ENCODE assay signal across 8 cellular contexts in the genomic region with DNA sequence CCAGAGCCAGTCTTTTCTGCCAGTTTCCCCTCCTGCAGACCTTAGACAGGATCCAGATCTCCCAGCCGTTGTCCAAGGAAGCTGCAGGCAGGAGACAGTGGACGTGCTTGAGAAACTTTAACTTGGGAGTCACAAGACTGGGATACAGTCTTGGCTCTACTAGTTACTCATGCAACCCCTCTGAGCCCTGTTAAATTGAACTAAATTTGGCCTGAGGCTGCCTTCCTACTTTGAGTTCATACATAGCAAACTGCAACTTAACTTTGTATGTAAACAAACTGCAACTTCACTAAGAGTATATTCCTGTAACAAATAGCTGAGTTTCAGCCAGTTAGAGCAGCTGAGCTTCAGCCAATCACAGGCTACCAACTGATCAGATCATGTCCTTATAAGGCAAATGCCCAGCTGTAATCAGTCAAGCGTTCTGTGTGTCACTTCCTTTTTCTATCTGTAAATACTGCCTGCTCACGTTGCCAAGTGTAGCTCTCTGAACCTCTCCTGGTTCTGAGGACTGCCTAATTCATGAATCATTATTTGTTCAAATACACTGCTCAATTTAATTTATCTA.
A peak's percentile ranks its signal among the peaks of the same experiment; 100 is the strongest.
DNase-seq lines count a peak whose midpoint lies in the region; ATAC-seq and TF ChIP-seq lines count a peak whose summit lies in the region.

No MANE protein-coding gene starts in this region.

- H3K4me1 Mint-ChIP-seq in osteocyte (ENCODE audit: unreplicated experiment), result peaks cover 23% of the 10 kb centered on the region
- H3K4me1 Mint-ChIP-seq in natural killer cell treated with Interleukin-12 subunit alpha and Interleukin-12 subunit beta and Interleukin-15 and Interleukin-18, amount 100 ng/mL, for 72 hours (ENCODE audit: low read depth in 2 of 2), result peaks cover 0 to 4% of the 10 kb centered on the region in 2 donors

- peak overlapping the region; percentile 56 for H3K27ac Mint-ChIP-seq in osteocyte (ENCODE audit: unreplicated experiment)
- H3K27ac Mint-ChIP-seq in natural killer cell treated with Interleukin-12 subunit alpha and Interleukin-12 subunit beta and Interleukin-15 and Interleukin-18, amount 100 ng/mL, for 72 hours, result no peak overlapping the region
- H3K27ac Mint-ChIP-seq in activated naive CD4-positive, alpha-beta T cell treated with anti-CD3 and anti-CD28 coated beads, Interleukin-2, amount 50 U/mL, for 72 hours, result no peak overlapping the region

- no peak for ATAC-seq in natural killer cell treated with Interleukin-12 subunit alpha and Interleukin-12 subunit beta and Interleukin-15 and Interleukin-18, amount 100 ng/mL, for 72 hours
- ATAC-seq in activated naive CD4-positive, alpha-beta T cell treated with anti-CD3 and anti-CD28 coated beads, Interleukin-2, amount 50 U/mL, for 72 hours, result no peak

- peaks cover 30% of the 10 kb centered on the region for H3K9me3 Mint-ChIP-seq in osteocyte (ENCODE audit: unreplicated experiment)
- H3K9me3 Mint-ChIP-seq in natural killer cell treated with Interleukin-12 subunit alpha and Interleukin-12 subunit beta and Interleukin-15 and Interleukin-18, amount 100 ng/mL, for 72 hours, result peaks cover 10% of the 10 kb centered on the region
- peaks cover 22% of the 10 kb centered on the region in 2 donors for H3K9me3 Mint-ChIP-seq in activated naive CD4-positive, alpha-beta T cell treated with anti-CD3 and anti-CD28 coated beads, Interleukin-2, amount 50 U/mL, for 72 hours

- DNase-seq in NCI-H345 (lab: John Stamatoyannopoulos, UW) (peak; percentile 43), NCI-H345 treated with DMSO at 0.1 percent for 48 hours (lab: John Stamatoyannopoulos, UW; ENCODE audit: unreplicated experiment) (no peak), NCI-H460 (ENCODE audit: extremely low read depth, low read depth) (peak; percentile 13), epithelial cell of esophagus (ENCODE audit: low read depth) (peak; percentile 98), osteocyte (ENCODE audit: extremely low spot score, unreplicated experiment) (peak; percentile 46), inferior parietal cortex (ENCODE audit: extremely low spot score) (no peak)
- no peak for DNase-seq in natural killer cell treated with Interleukin-12 subunit alpha and Interleukin-12 subunit beta and Interleukin-15 and Interleukin-18, amount 100 ng/mL, for 72 hours (ENCODE audit: low spot score)
- DNase-seq in activated naive CD4-positive, alpha-beta T cell treated with anti-CD3 and anti-CD28 coated beads, Interleukin-2, amount 50 U/mL, for 72 hours (ENCODE audit: low spot score in 2 of 2), result no peak

- H3K4me3 ChIP-seq in epithelial cell of esophagus (ENCODE audit: low read length), result no peak overlapping the region

- no peak overlapping the region for H3K4me3 Mint-ChIP-seq in osteocyte (ENCODE audit: unreplicated experiment)
- H3K4me3 Mint-ChIP-seq in natural killer cell treated with Interleukin-12 subunit alpha and Interleukin-12 subunit beta and Interleukin-15 and Interleukin-18, amount 100 ng/mL, for 72 hours, result no peak overlapping the region

- no peak for TF ChIP-seq CTCF in epithelial cell of esophagus (IDR thresholded peaks at IDR 0.05; ENCODE audit: insufficient read depth, low read depth, low read length, missing control alignments)
- TF ChIP-seq CTCF in osteocyte (IDR thresholded peaks at IDR 0.05), result no peak

- H3K27me3 Mint-ChIP-seq in osteocyte (ENCODE audit: unreplicated experiment), result no peaks in the 10 kb centered on the region
- peaks cover 9 to 21% of the 10 kb centered on the region in 2 donors for H3K27me3 Mint-ChIP-seq in natural killer cell treated with Interleukin-12 subunit alpha and Interleukin-12 subunit beta and Interleukin-15 and Interleukin-18, amount 100 ng/mL, for 72 hours

- peaks cover 3% of the 10 kb centered on the region for H3K36me3 Mint-ChIP-seq in osteocyte (ENCODE audit: unreplicated experiment)
- H3K36me3 Mint-ChIP-seq in natural killer cell treated with Interleukin-12 subunit alpha and Interleukin-12 subunit beta and Interleukin-15 and Interleukin-18, amount 100 ng/mL, for 72 hours, result peaks cover 20% of the 10 kb centered on the region
- peaks cover 17 to 23% of the 10 kb centered on the region in 2 donors for H3K36me3 Mint-ChIP-seq in activated naive CD4-positive, alpha-beta T cell treated with anti-CD3 and anti-CD28 coated beads, Interleukin-2, amount 50 U/mL, for 72 hours

Comparison
In these comparisons a context has a peak if more than half of its experiments do, and no peak if none do; other contexts are left out.
1. DNase-seq: peak in NCI-H345 (single experiment), NCI-H460 (single experiment), epithelial cell of esophagus (single experiment) and osteocyte (single experiment); none in NCI-H345 treated with DMSO at 0.1 percent for 48 hours (single experiment), inferior parietal cortex (single experiment), natural killer cell treated with Interleukin-12 subunit alpha and Interleukin-12 subunit beta and Interleukin-15 and Interleukin-18, amount 100 ng/mL, for 72 hours (single experiment) and activated naive CD4-positive, alpha-beta T cell treated with anti-CD3 and anti-CD28 coated beads, Interleukin-2, amount 50 U/mL, for 72 hours (0 of 2).